1 cellular context compared by ENCODE assay signal in genomic region chr19:35143231-35143715, GRCh38.
TF ChIP-seq lines count a peak whose summit lies in the region.

TSS of gene FXYD7 (plus strand) at chr19:35143255. CDS start at chr19:35143334, 79 bp downstream.

TF ChIP-seq in HepG2, 621 proteins besides CTCF, POLR2A, EP300 and RAD21:
- TF ChIP-seq ZFP62 (CRISPR knock-in tag; IDR thresholded peaks at IDR 0.05) (no peak), ZBTB40 (IDR thresholded peaks at IDR 0.05) (no peak), ZBTB40 (CRISPR knock-in tag; IDR thresholded peaks at IDR 0.05) (no peak)
